Comparison of ENCODE assay signal across 10 cellular contexts in the genomic region with DNA sequence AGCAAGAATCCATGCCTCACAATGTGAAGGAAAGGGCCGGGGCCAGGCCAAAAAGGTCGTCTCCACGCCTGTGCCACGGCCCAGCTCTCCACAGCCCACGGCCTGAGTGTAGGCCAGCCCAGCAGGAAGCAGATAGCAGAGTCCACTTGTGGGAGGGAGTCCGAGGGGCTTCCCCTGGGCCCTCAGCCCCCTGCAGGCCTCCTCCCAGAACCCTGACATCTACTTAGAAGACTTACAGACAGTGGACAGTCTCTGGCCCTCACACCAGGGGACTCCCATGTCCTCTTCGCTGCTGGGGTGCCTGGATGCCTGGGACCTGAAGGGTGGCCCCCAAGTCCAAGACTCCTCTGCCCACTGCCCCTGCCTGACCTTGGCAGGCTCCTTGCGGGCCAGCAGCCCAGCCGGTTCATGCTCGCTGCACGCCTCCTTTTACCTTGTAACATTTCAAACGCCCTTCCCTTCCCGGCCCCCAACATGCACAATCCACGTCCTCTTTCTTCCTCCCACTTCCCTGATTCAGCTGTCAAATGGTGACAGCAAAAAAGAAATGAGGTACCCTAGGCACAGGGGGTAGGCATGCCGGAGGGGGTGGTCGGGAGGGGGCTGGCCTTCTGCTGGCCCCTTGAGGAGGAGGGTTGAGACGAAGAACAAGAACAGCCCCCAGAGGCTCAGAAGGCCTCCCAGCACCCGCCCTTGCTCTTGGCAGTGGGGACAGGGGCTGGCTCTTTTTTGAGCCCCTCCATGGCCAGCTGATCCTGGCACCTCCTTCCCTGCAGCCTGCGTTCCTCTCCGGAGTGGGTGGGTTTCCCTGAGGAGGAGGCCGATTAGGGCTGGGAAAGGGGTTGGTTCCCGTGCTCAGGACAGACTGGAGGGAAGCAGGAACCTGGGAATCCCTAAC. TPM values are rescaled to one million over a fixed set of nuclear protein-coding genes. Genes with fewer than 3 reads are reported as not detected.
A peak's percentile ranks its signal among the peaks of the same experiment; 100 is the strongest.
DNase-seq lines count a peak whose midpoint lies in the region; ATAC-seq and TF ChIP-seq lines count a peak whose summit lies in the region.
"Had no signal": no experiment of that assay in that cellular context is flagged by ENCODE, and none has a peak within 500 bp of the region (broad histone marks: within the 10 kb centered on the region; RNA-seq: fewer than 3 reads in every experiment).

No MANE protein-coding gene starts in this region.

- H2AFZ ChIP-seq in OCI-LY3 (ENCODE audit: low read depth, low read length) = peak overlapping the region; percentile 22; the same call in 1 of the 2 replicates

- no peaks in the 10 kb centered on the region for H4K20me1 ChIP-seq in OCI-LY3 (ENCODE audit: insufficient read depth, low read length)

- peaks cover 69% of the 10 kb centered on the region for H3K4me1 ChIP-seq in OCI-LY3 (ENCODE audit: low read length)
- H3K4me1 ChIP-seq in colonic mucosa = no peaks in the 10 kb centered on the region
- H3K4me1 ChIP-seq in rectal smooth muscle tissue (ENCODE audit: control insufficient read depth, insufficient read depth, low read length) = no peaks in the 10 kb centered on the region

- peak; percentile 50 for DNase-seq in GM10248 (ENCODE audit: extremely low spot score)
- DNase-seq in colonic mucosa = no peak
- no peak for DNase-seq in left cardiac atrium

- ATAC-seq in GM19351 (IDR thresholded peaks at IDR 0.05; ENCODE audit: unreplicated experiment) (no peak), left cardiac atrium (no peak), HG02588 (IDR thresholded peaks at IDR 0.05; ENCODE audit: unreplicated experiment) (no peak), GM19324 (IDR thresholded peaks at IDR 0.05; ENCODE audit: low FRiP score, unreplicated experiment) (no peak)

- H3K36me3 ChIP-seq in OCI-LY3 (replicated peaks; ENCODE audit: low read depth, low read length) (no peaks in the 10 kb centered on the region), colonic mucosa (no peaks in the 10 kb centered on the region), rectal smooth muscle tissue (ENCODE audit: control insufficient read depth, insufficient read depth, low read length) (no peaks in the 10 kb centered on the region)

- H3K4me3 ChIP-seq in OCI-LY3 (ENCODE audit: low read length) (peak overlapping the region; percentile 73), colonic mucosa (no peak overlapping the region), rectal smooth muscle tissue (ENCODE audit: low read length) (peak overlapping the region; percentile 64)

- CTCF ChIA-PET in GM10248 (lab: Yijun Ruan, JAX) = interaction anchor here (0.9 to 3.3 kb wide), 9 partner anchors 10 to 162 kb away, joined by 3 to 15 read pairs (median 6); no protein-coding TSS in a partner anchor

- H3K79me2 ChIP-seq in OCI-LY3 (ENCODE audit: low read length) = no peaks in the 10 kb centered on the region

- H3K9ac ChIP-seq in OCI-LY3 (ENCODE audit: low read length) = peak overlapping the region; percentile 79
- H3K9ac ChIP-seq in colonic mucosa (ENCODE audit: low read depth in 2 of 2, low read length in 2 of 2) = peak overlapping the region; percentile 47 to 73
- no peak overlapping the region for H3K9ac ChIP-seq in rectal smooth muscle tissue (ENCODE audit: low read length)

- POLR2A ChIA-PET in GM10248 (lab: Yijun Ruan, JAX) = interaction anchor here (0.6 kb wide), 1 partner anchor 10 kb away, joined by 4 read pairs; no protein-coding TSS in a partner anchor

- no peak overlapping the region for H3K27ac ChIP-seq in OCI-LY3 (ENCODE audit: low read length)
- H3K27ac ChIP-seq in colonic mucosa = peak overlapping the region; percentile 27
- H3K27ac ChIP-seq in rectal smooth muscle tissue (ENCODE audit: low read depth, low read length) = no peak overlapping the region

- intact Hi-C loops in colonic mucosa (cut with DNase I) (no loop called here), left cardiac atrium (cut with DNase I) (no loop called here)

- TF ChIP-seq CTCF in GM10248 (IDR thresholded peaks at IDR 0.05; ENCODE audit: control extremely low read depth, extremely low read depth, low read depth, missing control alignments) = no peak
- no peak for TF ChIP-seq CTCF in OCI-LY3 (IDR thresholded peaks at IDR 0.05; ENCODE audit: low read depth, low read length)
- TF ChIP-seq CTCF in colonic mucosa (IDR thresholded peaks at IDR 0.05) = no peak

- H3K4me2 ChIP-seq in OCI-LY3 (ENCODE audit: low read length) = peak overlapping the region; percentile 91

- H3K27me3 ChIP-seq in OCI-LY3 (ENCODE audit: low read depth, low read length) (no peaks in the 10 kb centered on the region), colonic mucosa (no peaks in the 10 kb centered on the region), rectal smooth muscle tissue (ENCODE audit: control insufficient read depth, insufficient read depth, low read length) (no peaks in the 10 kb centered on the region)

- no peaks in the 10 kb centered on the region for H3K9me3 ChIP-seq in OCI-LY3 (ENCODE audit: insufficient read depth, low read length)
- H3K9me3 ChIP-seq in colonic mucosa = no peaks in the 10 kb centered on the region

RNA-seq across cellular contexts. Expression of a gene that starts 1.0 kb away (rescaled TPM):
- total RNA-seq in colonic mucosa = 1 to 10 TPM; 2.0 to 2.9 TPM
- 1 to 10 TPM; 1.3 to 1.9 TPM for total RNA-seq in left cardiac atrium

RNA-seq across cellular contexts. Expression of a gene that starts 16.9 kb away (rescaled TPM):
- total RNA-seq in colonic mucosa (10 to 100 TPM; 30.3 to 57.0 TPM), left cardiac atrium (10 to 100 TPM; 55.6 to 79.8 TPM)

RNA-seq across cellular contexts. Expression of a gene that starts 32.2 kb away (rescaled TPM):
- total RNA-seq in colonic mucosa (1 to 10 TPM; 1.3 to 1.6 TPM), left cardiac atrium (1 to 10 TPM; 6.0 to 6.1 TPM)
- total RNA-seq: dermis blood vessel endothelial cell had no signal

RNA-seq across cellular contexts. Expression of a gene that starts 38.7 kb away (rescaled TPM):
- total RNA-seq in colonic mucosa = 1 to 10 TPM; 1.6 to 3.1 TPM
- under 1 TPM; 0.05 to 0.21 TPM for total RNA-seq in left cardiac atrium
- total RNA-seq: dermis blood vessel endothelial cell, left lobe of liver had no signal
